19 cellular contexts compared by ENCODE assay signal in the genomic region with DNA sequence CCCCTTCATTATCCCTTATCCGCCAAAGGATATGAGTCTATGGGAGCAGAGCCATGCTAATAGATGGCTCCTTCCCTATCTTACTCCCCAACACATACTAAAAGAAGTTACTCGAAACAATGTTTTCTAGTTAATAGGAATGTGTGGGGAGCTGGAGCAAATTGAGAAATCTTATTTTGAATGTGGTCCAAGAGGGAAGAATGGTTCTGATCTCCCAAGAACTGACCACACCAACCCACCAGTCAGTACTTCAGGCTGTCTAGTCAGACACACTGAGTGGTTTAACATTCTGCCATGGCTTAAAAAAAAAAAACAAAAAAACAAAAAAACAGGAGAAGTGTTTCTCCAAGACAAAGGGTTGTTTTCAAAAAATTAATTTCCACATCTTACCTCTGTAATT. TPM values are rescaled to one million over a fixed set of nuclear protein-coding genes. Genes with fewer than 3 reads are reported as not detected.
DNase-seq lines count a peak whose midpoint lies in the region; ATAC-seq, FAIRE-seq and TF ChIP-seq lines count a peak whose summit lies in the region.
"Had no signal": no experiment of that assay in that cellular context is flagged by ENCODE, and none has a peak within 500 bp of the region (broad histone marks: within the 10 kb centered on the region; RNA-seq: fewer than 3 reads in every experiment).

No MANE protein-coding gene starts in this region.

- no peaks in the 10 kb centered on the region for H3K79me2 ChIP-seq in endothelial cell of umbilical vein (ENCODE audit: control insufficient read depth, insufficient read depth, low read length)

- dilution Hi-C loops in endothelial cell of umbilical vein (cut with MboI; ENCODE audit: extremely low pct_ligation_motif_present, low sequenced_read_pairs) = no loop called here

- no peak for ATAC-seq in natural killer cell treated with Interleukin-12 subunit alpha and Interleukin-12 subunit beta and Interleukin-15 and Interleukin-18, amount 100 ng/mL, for 72 hours
- ATAC-seq in HG03521 (IDR thresholded peaks at IDR 0.05; ENCODE audit: unreplicated experiment) (no peak), HG02759 (IDR thresholded peaks at IDR 0.05; ENCODE audit: unreplicated experiment) (no peak), HG03097 (IDR thresholded peaks at IDR 0.05; ENCODE audit: low FRiP score, unreplicated experiment) (no peak), HG03469 (IDR thresholded peaks at IDR 0.05; ENCODE audit: unreplicated experiment) (no peak)

- peak overlapping the region; percentile 40 for H2AFZ ChIP-seq in endothelial cell of umbilical vein (ENCODE audit: low read depth, low read length)

- H3K9me3 Mint-ChIP-seq in HFFc6 = no peaks in the 10 kb centered on the region; the same call in 1 of the 2 replicates
- H3K9me3 Mint-ChIP-seq in natural killer cell treated with Interleukin-12 subunit alpha and Interleukin-12 subunit beta and Interleukin-15 and Interleukin-18, amount 100 ng/mL, for 72 hours = no peaks in the 10 kb centered on the region
- H3K9me3 Mint-ChIP-seq: activated T-helper 1 cell treated with anti-CD3 and anti-CD28 coated beads, Interleukin-12 subunit alpha, Interleukin-12 subunit beta, Interleukin-2, Interleukin-4 antibody, amounts not matched to agents 30 ng/mL and 10 ng/mL and 1 ng/mL, durations not matched to agents 14 hours and 24 hours and 36 hours; stimulated activated naive B cell treated with anti-CD40 and anti-IgM and Interleukin-4, amounts not matched to agents 10 μg/mL and 1 μg/mL and 100 μg/mL, for 72 hours had no signal

- no peak for TF ChIP-seq CTCF in HFFc6 (IDR thresholded peaks at IDR 0.05)
- no peak for TF ChIP-seq CTCF in endothelial cell of umbilical vein (IDR thresholded peaks at IDR 0.05; ENCODE audit: extremely low read depth in 1 of 2, insufficient read depth in 1 of 2, low read depth in 1 of 2, low read length in 2 of 2)

- no peaks in the 10 kb centered on the region for H3K36me3 ChIP-seq in endothelial cell of umbilical vein (ENCODE audit: control insufficient read depth in 2 of 2, extremely low read depth in 1 of 2, insufficient read depth in 2 of 2, low read length in 2 of 2)
- H3K36me3 ChIP-seq: cardiac muscle cell, esophagus muscularis mucosa, upper lobe of left lung had no signal

- DNase-seq in AG08396 (ENCODE audit: low spot score) = peak; percentile 32
- peak; percentile 50 for DNase-seq in HFFc6
- no peak for DNase-seq in endothelial cell of umbilical vein (ENCODE audit: low read depth, low spot score)
- no peak for DNase-seq in natural killer cell treated with Interleukin-12 subunit alpha and Interleukin-12 subunit beta and Interleukin-15 and Interleukin-18, amount 100 ng/mL, for 72 hours (ENCODE audit: low spot score)
- DNase-seq: activated CD4-positive, CD25-positive, alpha-beta regulatory T cell treated with anti-CD3 and anti-CD28 coated beads, Interleukin-2, amount 50 U/mL, for 72 hours; hypothalamus; NCI-H774; retina; stimulated activated naive B cell treated with anti-CD40 and anti-IgM and Interleukin-4, amounts not matched to agents 10 μg/mL and 1 μg/mL and 100 μg/mL, for 72 hours; upper lobe of left lung had no signal

- H3K9ac ChIP-seq in endothelial cell of umbilical vein (replicated peaks; ENCODE audit: extremely low read depth, insufficient read depth, low read length) = peak overlapping the region; percentile 68

- H3K4me3 ChIP-seq in endothelial cell of umbilical vein (replicated peaks in 1 of 3; ENCODE audit: insufficient read depth in 1 of 3, low read depth in 1 of 3, low read length in 3 of 3) = no peak overlapping the region
- H3K4me3 ChIP-seq: cardiac muscle cell, esophagus muscularis mucosa, upper lobe of left lung had no signal

- H3K4me1 ChIP-seq in endothelial cell of umbilical vein (ENCODE audit: control insufficient read depth, extremely low read depth, insufficient read depth, low read length) = peaks cover 28% of the 10 kb centered on the region

- H3K4me2 ChIP-seq in endothelial cell of umbilical vein (ENCODE audit: insufficient read depth, low read length) = no peak overlapping the region

- H3K27ac Mint-ChIP-seq in HFFc6 = peak overlapping the region; percentile 29
- H3K27ac Mint-ChIP-seq in natural killer cell treated with Interleukin-12 subunit alpha and Interleukin-12 subunit beta and Interleukin-15 and Interleukin-18, amount 100 ng/mL, for 72 hours = peak overlapping the region; percentile 40 to 45
- H3K27ac Mint-ChIP-seq: activated naive CD8-positive, alpha-beta T cell; activated T-helper 1 cell treated with anti-CD3 and anti-CD28 coated beads, Interleukin-12 subunit alpha, Interleukin-12 subunit beta, Interleukin-2, Interleukin-4 antibody, amounts not matched to agents 30 ng/mL and 10 ng/mL and 1 ng/mL, durations not matched to agents 14 hours and 24 hours and 36 hours; mesothelial cell of epicardium; stimulated activated naive B cell treated with anti-CD40 and anti-IgM and Interleukin-4, amounts not matched to agents 10 μg/mL and 1 μg/mL and 100 μg/mL, for 72 hours had no signal

- no peaks in the 10 kb centered on the region for H3K9me3 ChIP-seq in endothelial cell of umbilical vein (replicated peaks; ENCODE audit: control insufficient read depth, insufficient read depth, low read length)
- H3K9me3 ChIP-seq: esophagus muscularis mucosa, upper lobe of left lung had no signal

- H4K20me1 ChIP-seq in endothelial cell of umbilical vein (replicated peaks; ENCODE audit: control insufficient read depth, extremely low read depth, insufficient read depth, low read length) = no peaks in the 10 kb centered on the region

- H3K36me3 Mint-ChIP-seq in HFFc6 (ENCODE audit: low read depth) = peaks cover 13% of the 10 kb centered on the region
- no peaks in the 10 kb centered on the region for H3K36me3 Mint-ChIP-seq in natural killer cell treated with Interleukin-12 subunit alpha and Interleukin-12 subunit beta and Interleukin-15 and Interleukin-18, amount 100 ng/mL, for 72 hours
- H3K36me3 Mint-ChIP-seq: stimulated activated naive B cell treated with anti-CD40 and anti-IgM and Interleukin-4, amounts not matched to agents 10 μg/mL and 1 μg/mL and 100 μg/mL, for 72 hours had no signal

- H3K4me1 Mint-ChIP-seq in HFFc6 (ENCODE audit: low read depth) = peaks cover 87% of the 10 kb centered on the region
- peaks cover 25 to 31% of the 10 kb centered on the region in 2 donors for H3K4me1 Mint-ChIP-seq in natural killer cell treated with Interleukin-12 subunit alpha and Interleukin-12 subunit beta and Interleukin-15 and Interleukin-18, amount 100 ng/mL, for 72 hours (ENCODE audit: low read depth in 2 of 2)
- H3K4me1 Mint-ChIP-seq: mesothelial cell of epicardium had no signal

- no peaks in the 10 kb centered on the region for H3K9me1 ChIP-seq in endothelial cell of umbilical vein (replicated peaks; ENCODE audit: control insufficient read depth, extremely low read depth, insufficient read depth, low read length)

- TF ChIP-seq POLR2A in endothelial cell of umbilical vein (IDR thresholded peaks at IDR 0.05; ENCODE audit: low read depth, low read length) = no peak

- no TSS peak for BruUV-seq in endothelial cell of umbilical vein (replicated peaks; lab: Mats Ljungman, UMichigan)

- no peak for FAIRE-seq in endothelial cell of umbilical vein (lab: Jason Lieb, UNC)

- CTCF ChIA-PET in endothelial cell of umbilical vein (lab: Charles Lee) = no interaction called here

- intact Hi-C loops in endothelial cell of umbilical vein (cut with micrococcal nuclease) = loop anchor here (2.0 kb wide), 1 partner anchor 16 kb away; no protein-coding TSS in a partner anchor

- POLR2A ChIA-PET in endothelial cell of umbilical vein (lab: Charles Lee) = no interaction called here

- peak overlapping the region; percentile 97 for H3K27ac ChIP-seq in endothelial cell of umbilical vein (ENCODE audit: insufficient read depth, low read depth, low read length)
- H3K27ac ChIP-seq: cardiac muscle cell had no signal

- H3K27me3 ChIP-seq in endothelial cell of umbilical vein (ENCODE audit: control insufficient read depth in 2 of 2, insufficient read depth in 2 of 2, low read length in 2 of 2) = no peaks in the 10 kb centered on the region
- H3K27me3 ChIP-seq: cardiac muscle cell, esophagus muscularis mucosa, upper lobe of left lung had no signal

- H3K4me3 Mint-ChIP-seq in HFFc6 = no peak overlapping the region
- H3K4me3 Mint-ChIP-seq in natural killer cell treated with Interleukin-12 subunit alpha and Interleukin-12 subunit beta and Interleukin-15 and Interleukin-18, amount 100 ng/mL, for 72 hours = no peak overlapping the region
- H3K4me3 Mint-ChIP-seq: activated naive CD8-positive, alpha-beta T cell; activated T-helper 1 cell treated with anti-CD3 and anti-CD28 coated beads, Interleukin-12 subunit alpha, Interleukin-12 subunit beta, Interleukin-2, Interleukin-4 antibody, amounts not matched to agents 30 ng/mL and 10 ng/mL and 1 ng/mL, durations not matched to agents 14 hours and 24 hours and 36 hours; mesothelial cell of epicardium; stimulated activated naive B cell treated with anti-CD40 and anti-IgM and Interleukin-4, amounts not matched to agents 10 μg/mL and 1 μg/mL and 100 μg/mL, for 72 hours had no signal

- H3K27me3 Mint-ChIP-seq in HFFc6 (ENCODE audit: insufficient read depth) = peaks cover 3% of the 10 kb centered on the region; the same call in 1 of the 2 replicates
- H3K27me3 Mint-ChIP-seq in natural killer cell treated with Interleukin-12 subunit alpha and Interleukin-12 subunit beta and Interleukin-15 and Interleukin-18, amount 100 ng/mL, for 72 hours = no peaks in the 10 kb centered on the region
- H3K27me3 Mint-ChIP-seq: activated naive CD8-positive, alpha-beta T cell; stimulated activated naive B cell treated with anti-CD40 and anti-IgM and Interleukin-4, amounts not matched to agents 10 μg/mL and 1 μg/mL and 100 μg/mL, for 72 hours had no signal

TF ChIP-seq in endothelial cell of umbilical vein, 7 proteins besides CTCF, POLR2A, EP300 and RAD21 (continues in another document):
- TF ChIP-seq, protein P1, sequence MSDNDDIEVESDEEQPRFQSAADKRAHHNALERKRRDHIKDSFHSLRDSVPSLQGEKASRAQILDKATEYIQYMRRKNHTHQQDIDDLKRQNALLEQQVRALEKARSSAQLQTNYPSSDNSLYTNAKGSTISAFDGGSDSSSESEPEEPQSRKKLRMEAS (IDR thresholded peaks at IDR 0.05; ENCODE audit: insufficient read depth, insufficient read length) = no peak
- no peak for TF ChIP-seq POLR2AphosphoS5 (IDR thresholded peaks at IDR 0.05; ENCODE audit: insufficient read depth, low read depth, low read length)

RNA-seq across cellular contexts. Expression of a gene that starts 31.5 kb away (rescaled TPM):
- total RNA-seq in HFFc6 (2021; fragmentation: NEBNext Ultra II Directional; extraction: Animal tissue kit (Norgen Biotek cat#: 25700)) = not detected
- not detected in 2 replicates for total RNA-seq in endothelial cell of umbilical vein
- polyA plus RNA-seq in endothelial cell of umbilical vein = not detected in 2 replicates
- not detected in 2 replicates for polyA plus RNA-seq in endothelial cell of umbilical vein (2011; cell fraction: cytosol; rRNA removed)
- polyA plus RNA-seq in endothelial cell of umbilical vein (2011; cell fraction: nucleus; rRNA removed) = 0.18 and 0.25 TPM in 2 replicates
- not detected in 2 replicates for polyA plus RNA-seq in endothelial cell of umbilical vein (2012)
- polyA minus RNA-seq in endothelial cell of umbilical vein = not detected in 2 replicates
- polyA minus RNA-seq in endothelial cell of umbilical vein (2011; cell fraction: cytosol; rRNA and poly(A)+ RNA removed) = not detected
- polyA minus RNA-seq in endothelial cell of umbilical vein (2011; cell fraction: nucleus; rRNA and poly(A)+ RNA removed) = not detected in 2 replicates
- total RNA-seq in natural killer cell treated with Interleukin-12 subunit alpha and Interleukin-12 subunit beta and Interleukin-15 and Interleukin-18, amount 100 ng/mL, for 72 hours = not detected
- total RNA-seq: activated T-helper 1 cell treated with anti-CD3 and anti-CD28 coated beads, Interleukin-12 subunit alpha, Interleukin-12 subunit beta, Interleukin-2, Interleukin-4 antibody, amounts not matched to agents 30 ng/mL and 10 ng/mL and 1 ng/mL, durations not matched to agents 14 hours and 24 hours and 36 hours; cardiac muscle cell; mesothelial cell of epicardium had no signal
- polyA plus RNA-seq: cardiac muscle cell had no signal

Comparison
In these comparisons a context has a peak if more than half of its experiments do, and no peak if none do; other contexts are left out.
1. DNase-seq: peak in AG08396 (single experiment) and HFFc6 (single experiment); none in endothelial cell of umbilical vein (single experiment) and natural killer cell treated with Interleukin-12 subunit alpha and Interleukin-12 subunit beta and Interleukin-15 and Interleukin-18, amount 100 ng/mL, for 72 hours (single experiment).